Comparison of ENCODE assay signal across 8 cellular contexts in the genomic region with DNA sequence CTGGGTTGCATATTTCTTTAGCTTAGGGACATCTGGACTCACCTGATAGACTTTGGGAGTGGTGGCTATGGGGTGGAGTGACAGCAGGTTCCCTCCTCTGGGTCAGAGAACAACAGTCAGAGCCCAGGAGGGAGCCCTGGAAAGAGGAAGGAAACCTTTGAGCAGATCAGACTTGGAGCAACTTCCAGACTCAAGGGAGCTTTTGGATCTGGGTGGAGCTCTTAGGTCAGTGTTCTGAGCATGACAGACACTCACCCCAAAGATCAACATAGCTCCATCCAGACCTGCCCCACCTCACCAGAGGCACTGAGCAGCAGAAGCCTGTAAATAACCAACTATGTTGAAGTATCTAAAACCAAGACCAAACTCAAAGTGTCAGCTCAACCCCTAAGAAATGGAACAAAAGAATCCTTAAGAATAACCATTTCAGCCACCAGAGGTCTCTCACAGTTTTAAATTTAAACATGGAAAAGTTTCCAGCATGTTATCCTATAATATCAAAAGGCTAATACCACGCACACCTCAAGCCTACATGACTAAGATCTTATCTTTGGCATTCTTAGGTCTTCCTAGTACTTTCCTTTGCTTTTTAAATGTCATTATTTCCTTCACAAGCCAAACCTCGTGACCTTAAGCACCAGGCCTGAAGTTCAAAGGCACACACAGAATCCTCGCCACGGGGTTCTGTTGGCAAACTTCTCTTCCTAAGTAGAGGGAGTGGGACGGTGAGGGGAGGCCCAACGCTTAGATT. TPM values are rescaled to one million over a fixed set of nuclear protein-coding genes. Genes with fewer than 3 reads are reported as not detected.
DNase-seq lines count a peak whose midpoint lies in the region; ATAC-seq and TF ChIP-seq lines count a peak whose summit lies in the region.

No MANE protein-coding gene starts in this region.

- H3K4me1 Mint-ChIP-seq in endothelial cell (ENCODE audit: unreplicated experiment) = peaks cover 21% of the 10 kb centered on the region

- H3K27me3 ChIP-seq in A673 (replicated peaks; ENCODE audit: insufficient read depth, low read depth, low read length, poor library complexity) (no peaks in the 10 kb centered on the region), mucosa of rectum (ENCODE audit: control insufficient read depth in 2 of 2, insufficient read depth in 2 of 2, low read length in 2 of 2) (no peaks in the 10 kb centered on the region)

- TF ChIP-seq CTCF in A673 (conservative IDR thresholded peaks at IDR 0.05; ENCODE audit: low read depth, low read length) (peak; percentile 59), LNCAP (IDR thresholded peaks at IDR 0.05) (peak; percentile 54; the same call in 1 of the 2 replicates), coronary artery (IDR thresholded peaks at IDR 0.05) (no peak), endothelial cell (IDR thresholded peaks at IDR 0.05; ENCODE audit: unreplicated experiment) (no peak)

- CTCF ChIA-PET in A673 (lab: Charles Lee) = interaction anchor here (0.5 to 2.0 kb wide), 6 partner anchors 90 to 999 kb away, joined by 3 to 31 read pairs (median 4); no protein-coding TSS in a partner anchor

- intact Hi-C loops in A673 (cut with micrococcal nuclease; ENCODE audit: unreplicated experiment) = loop anchor here (2.0 kb wide), 1 partner anchor 114 kb away; no protein-coding TSS in a partner anchor

- H3K4me1 ChIP-seq in A673 (ENCODE audit: insufficient read depth, low read length, poor library complexity, severe bottlenecking) = peaks cover 17% of the 10 kb centered on the region
- H3K4me1 ChIP-seq in mucosa of rectum (ENCODE audit: control insufficient read depth in 2 of 2, insufficient read depth in 2 of 2, low read length in 2 of 2) = peaks cover 10 to 16% of the 10 kb centered on the region in 2 donors

- H3K4me3 ChIP-seq in A673 (ENCODE audit: low read depth, low read length, poor library complexity, severe bottlenecking) (no peak overlapping the region), coronary artery (no peak overlapping the region), mucosa of rectum (ENCODE audit: low read length in 2 of 2) (no peak overlapping the region)

- H3K9ac ChIP-seq in mucosa of rectum (ENCODE audit: low read depth in 1 of 2, low read length in 2 of 2) = no peak overlapping the region

- peak overlapping the region; percentile 21 for H3K27ac ChIP-seq in A673 (ENCODE audit: low read depth, low read length, poor library complexity, severe bottlenecking)
- H3K27ac ChIP-seq in coronary artery = peak overlapping the region; percentile 76 to 79
- H3K27ac ChIP-seq in mucosa of rectum (ENCODE audit: low read depth in 2 of 2, low read length in 2 of 2) = peak overlapping the region; percentile 2 to 31

- H3K4me3 Mint-ChIP-seq in endothelial cell (ENCODE audit: unreplicated experiment) = no peak overlapping the region

- H3K36me3 ChIP-seq in A673 (ENCODE audit: insufficient read depth, low read length, poor library complexity, severe bottlenecking) (no peaks in the 10 kb centered on the region), mucosa of rectum (ENCODE audit: control insufficient read depth in 2 of 2, insufficient read depth in 2 of 2, low read length in 2 of 2) (no peaks in the 10 kb centered on the region)

- H3K27me3 Mint-ChIP-seq in endothelial cell (ENCODE audit: unreplicated experiment) = peaks cover 1% of the 10 kb centered on the region

- ATAC-seq in GM19455 (IDR thresholded peaks at IDR 0.05; ENCODE audit: unreplicated experiment) = no peak

- no peaks in the 10 kb centered on the region for H3K9me3 ChIP-seq in A673 (ENCODE audit: low read depth, low read length, poor library complexity, severe bottlenecking)
- no peaks in the 10 kb centered on the region for H3K9me3 ChIP-seq in mucosa of rectum (ENCODE audit: control insufficient read depth in 2 of 2, low read length in 2 of 2)

- H3K9me3 Mint-ChIP-seq in endothelial cell (ENCODE audit: unreplicated experiment) = no peaks in the 10 kb centered on the region

- POLR2A ChIA-PET in A673 (lab: Charles Lee; ENCODE audit: low non-redundant PET) = interaction anchor here (0.6 kb wide), 1 partner anchor 42 kb away, joined by 5 read pairs; no protein-coding TSS in a partner anchor

- H3K27ac Mint-ChIP-seq in endothelial cell (ENCODE audit: unreplicated experiment) = no peak overlapping the region

- H3K36me3 Mint-ChIP-seq in endothelial cell (ENCODE audit: low read depth, unreplicated experiment) = peaks cover 4% of the 10 kb centered on the region

- DNase-seq in A673 (ENCODE audit: low spot score) (peak; percentile 57), coronary artery (ENCODE audit: low spot score) (no peak), NCI-H226 (no peak), endothelial cell (ENCODE audit: low spot score) (no peak)
- DNase-seq in stimulated activated CD4-positive, alpha-beta T cell treated with anti-CD3 and anti-CD28 coated beads, Interleukin-2, amount 100 ng/mL, for 24 hours = no peak

- BruUV-seq in A673 (replicated peaks; lab: Mats Ljungman, UMichigan) = no TSS peak

RNA-seq across cellular contexts. Expression of a gene that starts 56.4 kb away (rescaled TPM):
- total RNA-seq in A673 (2021) (100 and 118 TPM in 2 replicates), endothelial cell (ENCODE audit: unreplicated experiment) (27.1 TPM)

Comparison
In these comparisons a context has a peak if more than half of its experiments do, and no peak if none do; other contexts are left out.
1. H3K27ac ChIP-seq: peak in every context shown above with its lines; median percentile 78 in coronary artery; 21 in A673; 16 in mucosa of rectum.
2. CTCF ChIP-seq: peak in A673 (single experiment) and LNCAP (single experiment); none in coronary artery (single experiment) and endothelial cell (single experiment).